Comparison of ENCODE assay signal across 21 cellular contexts in genomic region chr22:27843441-27843840, GRCh38. TPM values are rescaled to one million over a fixed set of nuclear protein-coding genes. Genes with fewer than 3 reads are reported as not detected.
DNase-seq lines count a peak whose midpoint lies in the region; TF ChIP-seq lines count a peak whose summit lies in the region.
"Had no signal": no experiment of that assay in that cellular context is flagged by ENCODE, and none has a peak within 500 bp of the region (broad histone marks: within the 10 kb centered on the region; RNA-seq: fewer than 3 reads in every experiment).

No MANE protein-coding gene starts in this region.

- H3K9ac ChIP-seq in GM23248: no peak overlapping the region
- no peak overlapping the region for H3K9ac ChIP-seq in SK-N-MC (ENCODE audit: insufficient read length)
- no peak overlapping the region for H3K9ac ChIP-seq in skeletal muscle tissue (ENCODE audit: low read depth in 1 of 3, low read length in 3 of 3)

- H2AFZ ChIP-seq in GM23248: no peak overlapping the region

- H4K20me1 ChIP-seq in GM23248 (ENCODE audit: insufficient read depth): no peaks in the 10 kb centered on the region

- in situ Hi-C loops in GM23248 (cut with MboI): no loop called here

- H3K9me3 ChIP-seq in GM23248 (ENCODE audit: low read depth) (no peaks in the 10 kb centered on the region), SK-N-MC (ENCODE audit: low read depth, low read length) (no peaks in the 10 kb centered on the region), skeletal muscle tissue (ENCODE audit: control insufficient read depth in 3 of 3, low read length in 3 of 3) (no peaks in the 10 kb centered on the region)
- H3K9me3 ChIP-seq: body of pancreas, esophagus squamous epithelium, MG63 had no signal

- H3K79me2 ChIP-seq in GM23248 (ENCODE audit: insufficient read depth): no peaks in the 10 kb centered on the region

- DNase-seq in GM23248 (no peak), SK-N-MC (ENCODE audit: low read depth, low spot score) (no peak), islet precursor cell (peak; percentile 48), lower leg skin (ENCODE audit: low spot score in 2 of 2) (no peak), globus pallidus (ENCODE audit: low spot score) (no peak), GF-D8 (lab: John Stamatoyannopoulos, UW) (no peak)
- DNase-seq: activated CD4-positive, alpha-beta T cell treated with anti-CD3 and anti-CD28 coated beads for 36 hours; body of pancreas; CD4-positive, alpha-beta T cell; esophagus squamous epithelium; glutamatergic neuron; left cardiac atrium; MG63; midbrain; natural killer cell; NCI-H1436; NCI-H510A treated with DMSO at 0.1 percent for 48 hours; posterior cingulate gyrus; RPMI8226; SW 1271 had no signal

- H3K27me3 ChIP-seq in GM23248 (replicated peaks; ENCODE audit: insufficient read depth) (no peaks in the 10 kb centered on the region), skeletal muscle tissue (ENCODE audit: control insufficient read depth in 3 of 3, insufficient read depth in 3 of 3, low read length in 3 of 3) (no peaks in the 10 kb centered on the region)
- H3K27me3 ChIP-seq: body of pancreas, esophagus squamous epithelium, MG63 had no signal

- 38 to 43% methylated on average over 7 of the region's 7 CpGs for WGBS in GM23248 (ENCODE audit: low coverage in 1 of 2, low lambda C conversion rate in 2 of 2, missing lambda C conversion rate in 2 of 2), 2 experiments
- WGBS in lower leg skin, 2 donors: 70 to 84% methylated on average over 7 of the region's 7 CpGs

- no peak overlapping the region for H3K4me2 ChIP-seq in GM23248 (ENCODE audit: unreplicated experiment)

- peaks cover 4% of the 10 kb centered on the region; the same call in 1 of the 2 replicates for H3K36me3 ChIP-seq in GM23248 (ENCODE audit: low read depth)
- peaks cover 16% of the 10 kb centered on the region for H3K36me3 ChIP-seq in SK-N-MC (ENCODE audit: insufficient read depth, low read length)
- H3K36me3 ChIP-seq in skeletal muscle tissue (ENCODE audit: control insufficient read depth in 3 of 3, insufficient read depth in 3 of 3, low read length in 3 of 3): peaks cover 4 to 9% (median 8%) of the 10 kb centered on the region in 3 donors

- peak overlapping the region; percentile 10; the same call in 1 of the 2 replicates for H3K27ac ChIP-seq in GM23248
- peak overlapping the region; percentile 86 for H3K27ac ChIP-seq in SK-N-MC
- peak overlapping the region; percentile 30 for H3K27ac ChIP-seq in skeletal muscle tissue (ENCODE audit: low read depth, low read length)
- H3K27ac ChIP-seq: body of pancreas had no signal

- TF ChIP-seq POLR2A in lower leg skin (IDR thresholded peaks at IDR 0.05): no peak

- no peaks in the 10 kb centered on the region for H3K9me2 ChIP-seq in GM23248 (ENCODE audit: insufficient read depth)

- H3K4me1 ChIP-seq in GM23248 (ENCODE audit: insufficient read depth): peaks cover 14% of the 10 kb centered on the region
- peaks cover 0 to 7% (median 0%) of the 10 kb centered on the region in 3 donors for H3K4me1 ChIP-seq in skeletal muscle tissue (ENCODE audit: control insufficient read depth in 3 of 3, insufficient read depth in 3 of 3, low read length in 3 of 3)

- intact Hi-C loops in lower leg skin (cut with DNase I; ENCODE audit: low total_unique reads): no loop called here

- peaks cover 10% of the 10 kb centered on the region; the same call in 1 of the 2 replicates for H3F3A ChIP-seq in GM23248 (ENCODE audit: insufficient read depth)

- H3K4me3 ChIP-seq in GM23248 (no peak overlapping the region), SK-N-MC (peak overlapping the region; percentile 65), skeletal muscle tissue (ENCODE audit: low read length in 3 of 3) (no peak overlapping the region), lower leg skin (ENCODE audit: low read depth, poor library complexity, severe bottlenecking) (no peak overlapping the region)
- H3K4me3 ChIP-seq: body of pancreas, esophagus squamous epithelium, MG63 had no signal

- no peak for TF ChIP-seq CTCF in lower leg skin (IDR thresholded peaks at IDR 0.05)

RNA-seq across cellular contexts. Expression of gene MN1, which starts 41.9 kb away (rescaled TPM):
- total RNA-seq in GM23248 (2014; rRNA removed; shearing (Covaris generic)): 24.8 and 25.9 TPM in 2 replicates
- polyA plus RNA-seq in GM23248 (2016; fragmentation: Nextera tagmentation; extraction: Ambion mirVana): 4.2 and 4.4 TPM in 2 replicates
- 2.6 TPM for total RNA-seq in skeletal muscle tissue
- total RNA-seq in lower leg skin: 1 to 10 TPM; 1.7 to 7.0 (median 2.4) TPM

Comparison
In these comparisons a context has a peak if more than half of its experiments do, and no peak if none do; other contexts are left out.
1. H3K27ac ChIP-seq: peak in every context shown above with its lines; median percentile 86 in SK-N-MC; 30 in skeletal muscle tissue; 10 in GM23248.